In genomic region chr11:23370580-23371275, GRCh38 we compare ENCODE assay signal across 21 cellular contexts.
"Had no signal": no experiment of that assay in that cellular context is flagged by ENCODE, and none has a peak within 500 bp of the region (broad histone marks: within the 10 kb centered on the region; RNA-seq: fewer than 3 reads in every experiment).

No MANE protein-coding gene starts in this region.

- H3K4me1 ChIP-seq: adrenal gland, gastrocnemius medialis, tibial nerve had no signal

- H3K27me3 ChIP-seq: adrenal gland, cardiac muscle cell, gastrocnemius medialis, tibial nerve had no signal

- H3K4me3 ChIP-seq: adrenal gland, cardiac muscle cell, gastrocnemius medialis, tibial nerve had no signal

- H3K27ac ChIP-seq: adrenal gland, cardiac muscle cell, gastrocnemius medialis, tibial nerve had no signal

- FAIRE-seq: urothelium cell line had no signal

- ATAC-seq: activated naive CD4-positive, alpha-beta T cell treated with anti-CD3 and anti-CD28 coated beads, Interleukin-2, amount 50 U/mL, for 72 hours; effector memory CD8-positive, alpha-beta T cell; gastrocnemius medialis; left ventricle myocardium superior; natural killer cell; sciatic nerve had no signal

- H3K36me3 ChIP-seq: adrenal gland, cardiac muscle cell, gastrocnemius medialis, tibial nerve had no signal

- DNase-seq: activated B cell treated with CpG ODN at 0.5 μM for 24 hours; activated CD4-positive, alpha-beta memory T cell treated with anti-CD3 and anti-CD28 coated beads for 36 hours; activated CD4-positive, alpha-beta T cell treated with anti-CD3 and anti-CD28 coated beads for 4 hours; activated gamma-delta T cell treated with Interleukin-2 at 50 U/mL for 16 hours; activated T-cell treated with anti-CD3 and anti-CD28 coated beads for 4 hours; adrenal gland; effector memory CD8-positive, alpha-beta T cell; gastrocnemius medialis; head of caudate nucleus; left ventricle myocardium superior; mesendoderm; natural killer cell; stimulated activated naive CD4-positive, alpha-beta T cell treated with Interleukin-2 at 50 U/mL for 16 hours; substantia nigra; T-helper 1 cell; T-helper 9 cell had no signal

- H3K9me3 ChIP-seq: gastrocnemius medialis had no signal
